1 cellular context compared by ENCODE assay signal in the genomic region with DNA sequence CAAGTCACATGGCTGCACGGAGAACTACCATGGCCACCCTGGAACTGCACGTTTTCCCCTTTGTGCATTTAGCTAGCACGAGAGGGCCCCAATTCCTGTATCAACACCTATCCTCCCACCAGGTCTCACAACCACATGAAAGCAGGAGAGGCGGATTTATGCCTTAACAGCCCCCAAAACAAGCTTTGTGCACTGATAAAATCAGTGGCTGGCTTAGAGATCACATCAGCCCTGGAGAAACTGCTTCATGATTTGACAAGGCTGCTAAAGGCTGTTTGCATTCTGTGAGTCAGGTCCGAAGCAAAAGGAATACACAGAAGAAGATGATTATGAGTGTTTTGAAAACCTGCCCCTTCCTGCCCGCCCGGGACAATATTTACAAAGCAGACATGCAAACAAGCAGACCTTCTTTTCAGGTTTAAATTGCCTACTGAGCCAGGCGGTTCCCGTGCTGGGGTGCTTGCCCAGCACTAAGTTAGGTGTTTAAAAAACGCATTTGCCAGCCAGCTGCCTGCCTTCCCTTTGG.
TF ChIP-seq lines count a peak whose summit lies in the region.

No MANE protein-coding gene starts in this region.

TF ChIP-seq in HepG2, 621 proteins besides CTCF, POLR2A, EP300 and RAD21 (continued from another document and continues in another):
- TF ChIP-seq, protein P1, sequence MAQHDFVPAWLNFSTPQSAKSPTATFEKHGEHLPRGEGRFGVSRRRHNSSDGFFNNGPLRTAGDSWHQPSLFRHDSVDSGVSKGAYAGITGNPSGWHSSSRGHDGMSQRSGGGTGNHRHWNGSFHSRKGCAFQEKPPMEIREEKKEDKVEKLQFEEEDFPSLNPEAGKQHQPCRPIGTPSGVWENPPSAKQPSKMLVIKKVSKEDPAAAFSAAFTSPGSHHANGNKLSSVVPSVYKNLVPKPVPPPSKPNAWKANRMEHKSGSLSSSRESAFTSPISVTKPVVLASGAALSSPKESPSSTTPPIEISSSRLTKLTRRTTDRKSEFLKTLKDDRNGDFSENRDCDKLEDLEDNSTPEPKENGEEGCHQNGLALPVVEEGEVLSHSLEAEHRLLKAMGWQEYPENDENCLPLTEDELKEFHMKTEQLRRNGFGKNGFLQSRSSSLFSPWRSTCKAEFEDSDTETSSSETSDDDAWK (CRISPR knock-in tag; IDR thresholded peaks at IDR 0.05): no peak
- TF ChIP-seq ZNF225 (CRISPR knock-in tag; IDR thresholded peaks at IDR 0.05) (no peak), PBX3 (CRISPR knock-in tag; IDR thresholded peaks at IDR 0.05; ENCODE audit: borderline replicate concordance) (no peak), MAFG (CRISPR knock-in tag; IDR thresholded peaks at IDR 0.05) (no peak), ZFP37 (CRISPR knock-in tag; IDR thresholded peaks at IDR 0.05; ENCODE audit: borderline replicate concordance) (0 out of 2 replicates have a peak, but pooled peaks have one; percentile 60), ZNF891 (CRISPR knock-in tag; IDR thresholded peaks at IDR 0.05) (no peak), ZNF251 (CRISPR knock-in tag; IDR thresholded peaks at IDR 0.05) (no peak), DR1 (CRISPR knock-in tag; IDR thresholded peaks at IDR 0.05) (peak; percentile 44; the same call in 1 of the 2 replicates), ZSCAN22 (CRISPR knock-in tag; IDR thresholded peaks at IDR 0.05) (0 out of 2 replicates have a peak, but pooled peaks have one; percentile 51), ZNF607 (CRISPR knock-in tag; IDR thresholded peaks at IDR 0.05; ENCODE audit: borderline replicate concordance) (no peak), ZNF782 (CRISPR knock-in tag; IDR thresholded peaks at IDR 0.05; ENCODE audit: borderline replicate concordance) (no peak), TCF7L2 (IDR thresholded peaks at IDR 0.05; ENCODE audit: low read depth, low read length) (peak; percentile 97), FLYWCH1 (CRISPR knock-in tag; IDR thresholded peaks at IDR 0.05) (no peak), ZNF124 (CRISPR knock-in tag; IDR thresholded peaks at IDR 0.05) (0 out of 2 replicates have a peak, but pooled peaks have one; percentile 62), ZMYM3 (CRISPR knock-in tag; IDR thresholded peaks at IDR 0.05) (peak; percentile 70), ZKSCAN5 (CRISPR knock-in tag; IDR thresholded peaks at IDR 0.05) (no peak), HOXA9 (CRISPR knock-in tag; IDR thresholded peaks at IDR 0.05; ENCODE audit: borderline replicate concordance) (no peak; the same call in 1 of the 2 replicates), ZNF605 (CRISPR knock-in tag; IDR thresholded peaks at IDR 0.05) (no peak), CBX1 (IDR thresholded peaks at IDR 0.05; ENCODE audit: low read depth) (no peak), ZNF737 (CRISPR knock-in tag; IDR thresholded peaks at IDR 0.05; ENCODE audit: borderline replicate concordance) (no peak), RFX1 (IDR thresholded peaks at IDR 0.05) (no peak), NR2C2 (CRISPR knock-in tag; IDR thresholded peaks at IDR 0.05; ENCODE audit: borderline replicate concordance) (peak; percentile 32; the same call in 1 of the 2 replicates), ZNF878 (CRISPR knock-in tag; IDR thresholded peaks at IDR 0.05) (peak; percentile 95), ZSCAN29 (CRISPR knock-in tag; conservative IDR thresholded peaks at IDR 0.05) (peak; percentile 92), ZMYM4 (CRISPR knock-in tag; IDR thresholded peaks at IDR 0.05) (no peak), KDM1A (CRISPR knock-in tag; IDR thresholded peaks at IDR 0.05) (no peak), ZBTB1 (CRISPR knock-in tag; IDR thresholded peaks at IDR 0.05; ENCODE audit: borderline replicate concordance) (no peak), RARG (CRISPR knock-in tag; IDR thresholded peaks at IDR 0.05; ENCODE audit: low read depth) (no peak), THAP11 (CRISPR knock-in tag; IDR thresholded peaks at IDR 0.05) (peak; percentile 43; the same call in 1 of the 2 replicates), EHMT2 (IDR thresholded peaks at IDR 0.05; ENCODE audit: borderline replicate concordance, low read depth, low read length) (no peak), ZNF264 (CRISPR knock-in tag; IDR thresholded peaks at IDR 0.05) (no peak), ARNTL (CRISPR knock-in tag; IDR thresholded peaks at IDR 0.05) (peak; percentile 91), POLR2G (IDR thresholded peaks at IDR 0.05; ENCODE audit: low read depth, low read length) (no peak; the same call in 1 of the 2 replicates), NR2F1 (CRISPR knock-in tag; IDR thresholded peaks at IDR 0.05) (no peak), TBX2 (CRISPR knock-in tag; IDR thresholded peaks at IDR 0.05; ENCODE audit: borderline replicate concordance) (peak; percentile 98), ZNF670 (CRISPR knock-in tag; IDR thresholded peaks at IDR 0.05; ENCODE audit: borderline replicate concordance) (0 out of 2 replicates have a peak, but pooled peaks have one; percentile 41), ARHGAP35 (CRISPR knock-in tag; IDR thresholded peaks at IDR 0.05; ENCODE audit: borderline replicate concordance) (no peak), NCOA1 (CRISPR knock-in tag; IDR thresholded peaks at IDR 0.05) (no peak), E2F2 (CRISPR knock-in tag; IDR thresholded peaks at IDR 0.05; ENCODE audit: borderline replicate concordance) (no peak), ZNF350 (CRISPR knock-in tag; IDR thresholded peaks at IDR 0.05; ENCODE audit: borderline replicate concordance, low read depth) (0 out of 2 replicates have a peak, but pooled peaks have one; percentile 28), ZNF12 (CRISPR knock-in tag; IDR thresholded peaks at IDR 0.05) (no peak), PHF21A (CRISPR knock-in tag; IDR thresholded peaks at IDR 0.05) (peak; percentile 84), ZNF572 (CRISPR knock-in tag; IDR thresholded peaks at IDR 0.05) (no peak)
- TF ChIP-seq, protein P2, sequence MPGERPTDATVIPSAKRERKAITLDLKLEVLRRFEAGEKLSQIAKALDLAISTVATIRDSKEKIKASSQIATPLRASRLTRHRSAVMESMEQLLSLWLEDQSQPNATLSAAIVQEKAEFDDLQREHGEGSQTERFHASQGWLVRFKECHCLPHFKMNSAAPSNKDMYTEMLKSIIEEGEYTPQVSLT (CRISPR knock-in tag; IDR thresholded peaks at IDR 0.05; ENCODE audit: borderline replicate concordance, low read depth): no peak
- TF ChIP-seq, protein P3, sequence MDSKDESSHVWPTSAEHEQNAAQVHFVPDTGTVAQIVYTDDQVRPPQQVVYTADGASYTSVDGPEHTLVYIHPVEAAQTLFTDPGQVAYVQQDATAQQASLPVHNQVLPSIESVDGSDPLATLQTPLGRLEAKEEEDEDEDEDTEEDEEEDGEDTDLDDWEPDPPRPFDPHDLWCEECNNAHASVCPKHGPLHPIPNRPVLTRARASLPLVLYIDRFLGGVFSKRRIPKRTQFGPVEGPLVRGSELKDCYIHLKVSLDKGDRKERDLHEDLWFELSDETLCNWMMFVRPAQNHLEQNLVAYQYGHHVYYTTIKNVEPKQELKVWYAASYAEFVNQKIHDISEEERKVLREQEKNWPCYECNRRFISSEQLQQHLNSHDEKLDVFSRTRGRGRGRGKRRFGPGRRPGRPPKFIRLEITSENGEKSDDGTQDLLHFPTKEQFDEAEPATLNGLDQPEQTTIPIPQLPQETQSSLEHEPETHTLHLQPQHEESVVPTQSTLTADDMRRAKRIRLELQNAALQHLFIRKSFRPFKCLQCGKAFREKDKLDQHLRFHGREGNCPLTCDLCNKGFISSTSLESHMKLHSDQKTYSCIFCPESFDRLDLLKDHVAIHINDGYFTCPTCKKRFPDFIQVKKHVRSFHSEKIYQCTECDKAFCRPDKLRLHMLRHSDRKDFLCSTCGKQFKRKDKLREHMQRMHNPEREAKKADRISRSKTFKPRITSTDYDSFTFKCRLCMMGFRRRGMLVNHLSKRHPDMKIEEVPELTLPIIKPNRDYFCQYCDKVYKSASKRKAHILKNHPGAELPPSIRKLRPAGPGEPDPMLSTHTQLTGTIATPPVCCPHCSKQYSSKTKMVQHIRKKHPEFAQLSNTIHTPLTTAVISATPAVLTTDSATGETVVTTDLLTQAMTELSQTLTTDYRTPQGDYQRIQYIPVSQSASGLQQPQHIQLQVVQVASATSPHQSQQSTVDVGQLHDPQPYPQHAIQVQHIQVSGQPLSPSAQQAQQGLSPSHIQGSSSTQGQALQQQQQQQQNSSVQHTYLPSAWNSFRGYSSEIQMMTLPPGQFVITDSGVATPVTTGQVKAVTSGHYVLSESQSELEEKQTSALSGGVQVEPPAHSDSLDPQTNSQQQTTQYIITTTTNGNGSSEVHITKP (CRISPR knock-in tag; IDR thresholded peaks at IDR 0.05; ENCODE audit: low read depth): 0 out of 2 replicates have a peak, but pooled peaks have one; percentile 32
- TF ChIP-seq, protein P4, sequence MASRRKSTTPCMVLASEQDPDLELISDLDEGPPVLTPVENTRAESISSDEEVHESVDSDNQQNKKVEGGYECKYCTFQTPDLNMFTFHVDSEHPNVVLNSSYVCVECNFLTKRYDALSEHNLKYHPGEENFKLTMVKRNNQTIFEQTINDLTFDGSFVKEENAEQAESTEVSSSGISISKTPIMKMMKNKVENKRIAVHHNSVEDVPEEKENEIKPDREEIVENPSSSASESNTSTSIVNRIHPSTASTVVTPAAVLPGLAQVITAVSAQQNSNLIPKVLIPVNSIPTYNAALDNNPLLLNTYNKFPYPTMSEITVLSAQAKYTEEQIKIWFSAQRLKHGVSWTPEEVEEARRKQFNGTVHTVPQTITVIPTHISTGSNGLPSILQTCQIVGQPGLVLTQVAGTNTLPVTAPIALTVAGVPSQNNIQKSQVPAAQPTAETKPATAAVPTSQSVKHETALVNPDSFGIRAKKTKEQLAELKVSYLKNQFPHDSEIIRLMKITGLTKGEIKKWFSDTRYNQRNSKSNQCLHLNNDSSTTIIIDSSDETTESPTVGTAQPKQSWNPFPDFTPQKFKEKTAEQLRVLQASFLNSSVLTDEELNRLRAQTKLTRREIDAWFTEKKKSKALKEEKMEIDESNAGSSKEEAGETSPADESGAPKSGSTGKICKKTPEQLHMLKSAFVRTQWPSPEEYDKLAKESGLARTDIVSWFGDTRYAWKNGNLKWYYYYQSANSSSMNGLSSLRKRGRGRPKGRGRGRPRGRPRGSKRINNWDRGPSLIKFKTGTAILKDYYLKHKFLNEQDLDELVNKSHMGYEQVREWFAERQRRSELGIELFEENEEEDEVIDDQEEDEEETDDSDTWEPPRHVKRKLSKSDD (CRISPR knock-in tag; IDR thresholded peaks at IDR 0.05; ENCODE audit: low read depth): no peak
- TF ChIP-seq, protein P5, sequence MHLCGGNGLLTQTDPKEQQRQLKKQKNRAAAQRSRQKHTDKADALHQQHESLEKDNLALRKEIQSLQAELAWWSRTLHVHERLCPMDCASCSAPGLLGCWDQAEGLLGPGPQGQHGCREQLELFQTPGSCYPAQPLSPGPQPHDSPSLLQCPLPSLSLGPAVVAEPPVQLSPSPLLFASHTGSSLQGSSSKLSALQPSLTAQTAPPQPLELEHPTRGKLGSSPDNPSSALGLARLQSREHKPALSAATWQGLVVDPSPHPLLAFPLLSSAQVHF (CRISPR knock-in tag; IDR thresholded peaks at IDR 0.05): no peak
- TF ChIP-seq, protein P6, sequence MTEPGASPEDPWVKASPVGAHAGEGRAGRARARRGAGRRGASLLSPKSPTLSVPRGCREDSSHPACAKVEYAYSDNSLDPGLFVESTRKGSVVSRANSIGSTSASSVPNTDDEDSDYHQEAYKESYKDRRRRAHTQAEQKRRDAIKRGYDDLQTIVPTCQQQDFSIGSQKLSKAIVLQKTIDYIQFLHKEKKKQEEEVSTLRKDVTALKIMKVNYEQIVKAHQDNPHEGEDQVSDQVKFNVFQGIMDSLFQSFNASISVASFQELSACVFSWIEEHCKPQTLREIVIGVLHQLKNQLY (CRISPR knock-in tag; IDR thresholded peaks at IDR 0.05): peak; percentile 79; the same call in 1 of the 2 replicates
- TF ChIP-seq, protein P7, sequence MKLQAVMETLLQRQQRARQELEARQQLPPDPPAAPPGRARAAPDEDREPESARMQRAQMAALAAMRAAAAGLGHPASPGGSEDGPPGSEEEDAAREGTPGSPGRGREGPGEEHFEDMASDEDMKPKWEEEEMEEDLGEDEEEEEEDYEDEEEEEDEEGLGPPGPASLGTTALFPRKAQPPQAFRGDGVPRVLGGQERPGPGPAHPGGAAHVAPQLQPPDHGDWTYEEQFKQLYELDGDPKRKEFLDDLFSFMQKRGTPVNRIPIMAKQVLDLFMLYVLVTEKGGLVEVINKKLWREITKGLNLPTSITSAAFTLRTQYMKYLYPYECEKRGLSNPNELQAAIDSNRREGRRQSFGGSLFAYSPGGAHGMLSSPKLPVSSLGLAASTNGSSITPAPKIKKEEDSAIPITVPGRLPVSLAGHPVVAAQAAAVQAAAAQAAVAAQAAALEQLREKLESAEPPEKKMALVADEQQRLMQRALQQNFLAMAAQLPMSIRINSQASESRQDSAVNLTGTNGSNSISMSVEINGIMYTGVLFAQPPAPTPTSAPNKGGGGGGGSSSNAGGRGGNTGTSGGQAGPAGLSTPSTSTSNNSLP (IDR thresholded peaks at IDR 0.05; ENCODE audit: low read depth, low read length): no peak
- TF ChIP-seq, protein P8, sequence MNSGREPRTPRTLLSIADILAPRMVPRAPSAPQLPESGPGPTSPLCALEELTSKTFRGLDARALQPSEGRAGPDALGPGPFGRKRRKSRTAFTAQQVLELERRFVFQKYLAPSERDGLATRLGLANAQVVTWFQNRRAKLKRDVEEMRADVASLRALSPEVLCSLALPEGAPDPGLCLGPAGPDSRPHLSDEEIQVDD (CRISPR knock-in tag; IDR thresholded peaks at IDR 0.05; ENCODE audit: borderline replicate concordance): no peak
- TF ChIP-seq, protein P9, sequence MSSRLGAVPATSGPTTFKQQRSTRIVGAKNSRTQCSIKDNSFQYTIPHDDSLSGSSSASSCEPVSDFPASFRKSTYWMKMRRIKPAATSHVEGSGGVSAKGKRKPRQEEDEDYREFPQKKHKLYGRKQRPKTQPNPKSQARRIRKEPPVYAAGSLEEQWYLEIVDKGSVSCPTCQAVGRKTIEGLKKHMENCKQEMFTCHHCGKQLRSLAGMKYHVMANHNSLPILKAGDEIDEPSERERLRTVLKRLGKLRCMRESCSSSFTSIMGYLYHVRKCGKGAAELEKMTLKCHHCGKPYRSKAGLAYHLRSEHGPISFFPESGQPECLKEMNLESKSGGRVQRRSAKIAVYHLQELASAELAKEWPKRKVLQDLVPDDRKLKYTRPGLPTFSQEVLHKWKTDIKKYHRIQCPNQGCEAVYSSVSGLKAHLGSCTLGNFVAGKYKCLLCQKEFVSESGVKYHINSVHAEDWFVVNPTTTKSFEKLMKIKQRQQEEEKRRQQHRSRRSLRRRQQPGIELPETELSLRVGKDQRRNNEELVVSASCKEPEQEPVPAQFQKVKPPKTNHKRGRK (CRISPR knock-in tag; IDR thresholded peaks at IDR 0.05): no peak
